ENCODE assay signal across 8 cellular contexts in genomic region chr4:47463235-47463956, GRCh38. TPM values are rescaled to one million over a fixed set of nuclear protein-coding genes. Genes with fewer than 3 reads are reported as not detected.
DNase-seq lines count a peak whose midpoint lies in the region; ATAC-seq and TF ChIP-seq lines count a peak whose summit lies in the region.

Gene COMMD8 (minus strand): TSS chr4:47463702. CDS start chr4:47463651, 51 bp downstream.

- DNase-seq in CD14-positive monocyte (ENCODE audit: low spot score) (peak; percentile 98), NCI-H69 (lab: John Stamatoyannopoulos, UW) (peak; percentile 95), cortex of kidney (lab: John Stamatoyannopoulos, UW) (peak; percentile 31), left colon (peak; percentile 97 to 98)
- peak; percentile 98 for DNase-seq in activated CD4-positive, alpha-beta T cell treated with anti-CD3 and anti-CD28 coated beads, Interleukin-2, amount 10 ng/mL, durations not matched to agents 7 days and 5 days
- peak; percentile 97 for DNase-seq in stimulated activated CD4-positive, alpha-beta T cell treated with anti-CD3 and anti-CD28 coated beads, Interleukin-1b, Interleukin-23, amount 100 ng/mL, for 48 hours

- peak; percentile 22 for TF ChIP-seq CTCF in CD14-positive monocyte (IDR thresholded peaks at IDR 0.05)

- peaks cover 38% of the 10 kb centered on the region for H3K4me1 Mint-ChIP-seq in CD14-positive monocyte
- peaks cover 31% of the 10 kb centered on the region for H3K4me1 Mint-ChIP-seq in activated CD4-positive, alpha-beta T cell treated with anti-CD3 and anti-CD28 coated beads, Interleukin-2, amount 10 ng/mL, durations not matched to agents 7 days and 5 days

- POLR2A ChIA-PET in activated CD4-positive, alpha-beta T cell treated with anti-CD3 and anti-CD28 coated beads, Interleukin-2, amount 10 ng/mL, durations not matched to agents 7 days and 5 days (lab: Charles Lee): interaction anchor here (0.6 to 1.0 kb wide), 2 partner anchors 9 to 21 kb away, joined by 3 to 5 read pairs; partner anchors contain the start of gene ATP10D

- H3K9me3 Mint-ChIP-seq in CD14-positive monocyte: no peaks in the 10 kb centered on the region
- no peaks in the 10 kb centered on the region for H3K9me3 Mint-ChIP-seq in activated CD4-positive, alpha-beta T cell treated with anti-CD3 and anti-CD28 coated beads, Interleukin-2, amount 10 ng/mL, durations not matched to agents 7 days and 5 days

- ATAC-seq in GM19351 (IDR thresholded peaks at IDR 0.05; ENCODE audit: unreplicated experiment) (peak; percentile 79), HG03521 (IDR thresholded peaks at IDR 0.05; ENCODE audit: unreplicated experiment) (peak; percentile 91), left colon (peak; percentile 99)

- no peaks in the 10 kb centered on the region for H3K27me3 Mint-ChIP-seq in CD14-positive monocyte (ENCODE audit: low read depth in 3 of 3)
- H3K27me3 Mint-ChIP-seq in activated CD4-positive, alpha-beta T cell treated with anti-CD3 and anti-CD28 coated beads, Interleukin-2, amount 10 ng/mL, durations not matched to agents 7 days and 5 days: no peaks in the 10 kb centered on the region

- CTCF ChIA-PET in activated CD4-positive, alpha-beta T cell treated with anti-CD3 and anti-CD28 coated beads, Interleukin-2, amount 10 ng/mL, durations not matched to agents 7 days and 5 days (lab: Charles Lee): interaction anchor here (0.8 to 3.3 kb wide), 8 partner anchors 8 to 77 kb away, joined by 3 to 14 read pairs (median 5); partner anchors contain the start of gene ATP10D

- H3K36me3 Mint-ChIP-seq in CD14-positive monocyte: peaks cover 12 to 17% of the 10 kb centered on the region in 2 donors
- peaks cover 14% of the 10 kb centered on the region for H3K36me3 Mint-ChIP-seq in activated CD4-positive, alpha-beta T cell treated with anti-CD3 and anti-CD28 coated beads, Interleukin-2, amount 10 ng/mL, durations not matched to agents 7 days and 5 days (ENCODE audit: low read depth)

- intact Hi-C loops in CD14-positive monocyte (cut with micrococcal nuclease): loop anchor here (1.0 to 5.0 kb wide), 3 partner anchors 21 to 1369 kb away; partner anchors contain the start of genes ATP10D (in 1 of the 2) and OCIAD1 (in 1 of the 2)
- intact Hi-C loops in left colon (cut with DNase I, micrococcal nuclease): no loop called here

- H3K27ac Mint-ChIP-seq in CD14-positive monocyte: peak within 1 kb of the TSS; percentile 73 to 95 (median 84)
- peak within 1 kb of the TSS; percentile 90 for H3K27ac Mint-ChIP-seq in activated CD4-positive, alpha-beta T cell treated with anti-CD3 and anti-CD28 coated beads, Interleukin-2, amount 10 ng/mL, durations not matched to agents 7 days and 5 days

- peak within 1 kb of the TSS; percentile 80 to 90 for H3K4me3 Mint-ChIP-seq in CD14-positive monocyte
- H3K4me3 Mint-ChIP-seq in activated CD4-positive, alpha-beta T cell treated with anti-CD3 and anti-CD28 coated beads, Interleukin-2, amount 10 ng/mL, durations not matched to agents 7 days and 5 days: peak within 1 kb of the TSS; percentile 84

RNA-seq across cellular contexts. Expression of gene COMMD8, which starts in this region (rescaled TPM):
- polyA plus RNA-seq in CD14-positive monocyte: 10 to 100 TPM; 71.8 to 90.8 TPM
- total RNA-seq in activated CD4-positive, alpha-beta T cell treated with anti-CD3 and anti-CD28 coated beads, Interleukin-2, amount 10 ng/mL, durations not matched to agents 7 days and 5 days: 10 to 100 TPM; 19.9 to 23.0 TPM
- total RNA-seq in left colon: 10 to 100 TPM; 15.9 to 16.8 TPM

Comparison
In these comparisons a context has a peak if more than half of its experiments do, and no peak if none do; other contexts are left out.
1. Peak in every context shown above with its lines: DNase-seq and ATAC-seq.
2. DNase-seq: peak in every context shown above with its lines; median percentile 98 in CD14-positive monocyte; 98 in activated CD4-positive, alpha-beta T cell treated with anti-CD3 and anti-CD28 coated beads, Interleukin-2, amount 10 ng/mL, durations not matched to agents 7 days and 5 days; 98 in left colon; 97 in stimulated activated CD4-positive, alpha-beta T cell treated with anti-CD3 and anti-CD28 coated beads, Interleukin-1b, Interleukin-23, amount 100 ng/mL, for 48 hours; 95 in NCI-H69; 31 in cortex of kidney.
3. intact Hi-C loops: an anchor here in CD14-positive monocyte (1.0 to 5.0 kb wide); none called in left colon.